1 cellular context compared by ENCODE assay signal in the genomic region with DNA sequence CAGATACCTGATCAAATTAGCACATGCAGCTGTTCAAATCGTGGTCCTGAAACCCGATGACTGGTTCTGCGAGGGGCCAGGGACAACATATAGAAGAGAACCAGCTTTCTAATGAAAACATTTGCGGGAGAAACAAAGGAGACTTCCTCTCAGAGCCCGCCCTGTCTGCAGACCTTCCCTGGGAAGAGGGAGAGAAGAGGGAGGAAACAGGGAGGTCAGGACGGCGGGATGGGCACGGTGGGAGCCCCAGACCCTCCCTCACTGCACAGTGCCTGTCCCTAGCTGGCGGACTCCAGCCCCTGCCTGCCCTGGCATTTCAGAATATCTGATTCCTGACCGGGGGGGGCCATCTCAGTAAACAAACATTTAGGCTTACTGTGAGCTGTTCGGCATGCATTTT.
TF ChIP-seq lines count a peak whose summit lies in the region.

No MANE protein-coding gene starts in this region.

TF ChIP-seq in WTC11, 78 proteins besides CTCF, POLR2A, EP300 and RAD21 (continued from another document):
- TF ChIP-seq, protein P1, sequence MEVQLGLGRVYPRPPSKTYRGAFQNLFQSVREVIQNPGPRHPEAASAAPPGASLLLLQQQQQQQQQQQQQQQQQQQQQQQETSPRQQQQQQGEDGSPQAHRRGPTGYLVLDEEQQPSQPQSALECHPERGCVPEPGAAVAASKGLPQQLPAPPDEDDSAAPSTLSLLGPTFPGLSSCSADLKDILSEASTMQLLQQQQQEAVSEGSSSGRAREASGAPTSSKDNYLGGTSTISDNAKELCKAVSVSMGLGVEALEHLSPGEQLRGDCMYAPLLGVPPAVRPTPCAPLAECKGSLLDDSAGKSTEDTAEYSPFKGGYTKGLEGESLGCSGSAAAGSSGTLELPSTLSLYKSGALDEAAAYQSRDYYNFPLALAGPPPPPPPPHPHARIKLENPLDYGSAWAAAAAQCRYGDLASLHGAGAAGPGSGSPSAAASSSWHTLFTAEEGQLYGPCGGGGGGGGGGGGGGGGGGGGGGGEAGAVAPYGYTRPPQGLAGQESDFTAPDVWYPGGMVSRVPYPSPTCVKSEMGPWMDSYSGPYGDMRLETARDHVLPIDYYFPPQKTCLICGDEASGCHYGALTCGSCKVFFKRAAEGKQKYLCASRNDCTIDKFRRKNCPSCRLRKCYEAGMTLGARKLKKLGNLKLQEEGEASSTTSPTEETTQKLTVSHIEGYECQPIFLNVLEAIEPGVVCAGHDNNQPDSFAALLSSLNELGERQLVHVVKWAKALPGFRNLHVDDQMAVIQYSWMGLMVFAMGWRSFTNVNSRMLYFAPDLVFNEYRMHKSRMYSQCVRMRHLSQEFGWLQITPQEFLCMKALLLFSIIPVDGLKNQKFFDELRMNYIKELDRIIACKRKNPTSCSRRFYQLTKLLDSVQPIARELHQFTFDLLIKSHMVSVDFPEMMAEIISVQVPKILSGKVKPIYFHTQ (CRISPR knock-in tag; IDR thresholded peaks at IDR 0.05), result no peak
- TF ChIP-seq IRF2 (CRISPR knock-in tag; IDR thresholded peaks at IDR 0.05; ENCODE audit: borderline replicate concordance, low read depth) (no peak), ZNF671 (CRISPR knock-in tag; IDR thresholded peaks at IDR 0.05) (no peak), TP53 (CRISPR knock-in tag; IDR thresholded peaks at IDR 0.05) (no peak)
- TF ChIP-seq, protein P2, sequence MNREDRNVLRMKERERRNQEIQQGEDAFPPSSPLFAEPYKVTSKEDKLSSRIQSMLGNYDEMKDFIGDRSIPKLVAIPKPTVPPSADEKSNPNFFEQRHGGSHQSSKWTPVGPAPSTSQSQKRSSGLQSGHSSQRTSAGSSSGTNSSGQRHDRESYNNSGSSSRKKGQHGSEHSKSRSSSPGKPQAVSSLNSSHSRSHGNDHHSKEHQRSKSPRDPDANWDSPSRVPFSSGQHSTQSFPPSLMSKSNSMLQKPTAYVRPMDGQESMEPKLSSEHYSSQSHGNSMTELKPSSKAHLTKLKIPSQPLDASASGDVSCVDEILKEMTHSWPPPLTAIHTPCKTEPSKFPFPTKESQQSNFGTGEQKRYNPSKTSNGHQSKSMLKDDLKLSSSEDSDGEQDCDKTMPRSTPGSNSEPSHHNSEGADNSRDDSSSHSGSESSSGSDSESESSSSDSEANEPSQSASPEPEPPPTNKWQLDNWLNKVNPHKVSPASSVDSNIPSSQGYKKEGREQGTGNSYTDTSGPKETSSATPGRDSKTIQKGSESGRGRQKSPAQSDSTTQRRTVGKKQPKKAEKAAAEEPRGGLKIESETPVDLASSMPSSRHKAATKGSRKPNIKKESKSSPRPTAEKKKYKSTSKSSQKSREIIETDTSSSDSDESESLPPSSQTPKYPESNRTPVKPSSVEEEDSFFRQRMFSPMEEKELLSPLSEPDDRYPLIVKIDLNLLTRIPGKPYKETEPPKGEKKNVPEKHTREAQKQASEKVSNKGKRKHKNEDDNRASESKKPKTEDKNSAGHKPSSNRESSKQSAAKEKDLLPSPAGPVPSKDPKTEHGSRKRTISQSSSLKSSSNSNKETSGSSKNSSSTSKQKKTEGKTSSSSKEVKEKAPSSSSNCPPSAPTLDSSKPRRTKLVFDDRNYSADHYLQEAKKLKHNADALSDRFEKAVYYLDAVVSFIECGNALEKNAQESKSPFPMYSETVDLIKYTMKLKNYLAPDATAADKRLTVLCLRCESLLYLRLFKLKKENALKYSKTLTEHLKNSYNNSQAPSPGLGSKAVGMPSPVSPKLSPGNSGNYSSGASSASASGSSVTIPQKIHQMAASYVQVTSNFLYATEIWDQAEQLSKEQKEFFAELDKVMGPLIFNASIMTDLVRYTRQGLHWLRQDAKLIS (CRISPR knock-in tag; IDR thresholded peaks at IDR 0.05; ENCODE audit: borderline replicate concordance), result no peak
